Comparison of ENCODE assay signal across 36 cellular contexts in the genomic region with DNA sequence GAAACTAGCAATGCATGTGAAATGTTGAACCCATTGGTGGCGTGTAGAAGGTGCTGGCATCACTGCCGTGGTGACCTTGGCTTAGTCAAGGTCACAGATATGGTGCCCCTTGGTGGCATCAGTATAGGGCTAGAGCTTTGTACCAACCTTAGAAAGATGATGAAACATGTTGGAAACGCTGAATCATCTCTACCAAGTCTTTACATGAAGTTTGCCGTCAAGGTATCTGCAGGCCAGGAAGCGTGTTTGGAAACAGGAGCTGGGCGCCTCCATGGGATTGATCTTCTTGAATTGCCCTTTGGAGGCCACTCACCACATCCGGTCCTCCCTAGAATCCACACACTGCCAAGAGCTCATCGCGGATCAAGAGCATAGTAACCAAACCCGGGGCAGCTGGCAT. TPM values are rescaled to one million over a fixed set of nuclear protein-coding genes. Genes with fewer than 3 reads are reported as not detected.
DNase-seq lines count a peak whose midpoint lies in the region; FAIRE-seq and TF ChIP-seq lines count a peak whose summit lies in the region.
"Had no signal": no experiment of that assay in that cellular context is flagged by ENCODE, and none has a peak within 500 bp of the region (broad histone marks: within the 10 kb centered on the region; RNA-seq: fewer than 3 reads in every experiment).

No MANE protein-coding gene starts in this region.

- H4K20me1 ChIP-seq in astrocyte (ENCODE audit: insufficient read depth, low read length) (no peaks in the 10 kb centered on the region), keratinocyte (ENCODE audit: control insufficient read depth, extremely low read depth, insufficient read depth, low read length) (no peaks in the 10 kb centered on the region)
- H4K20me1 ChIP-seq: BLaER1 treated with 17β-estradiol and CSF1 and Interleukin-3, amounts not matched to agents 10 nM and 100 nM had no signal

- H2BK12ac ChIP-seq in mesenchymal stem cell (ENCODE audit: low read length in 2 of 2): no peak overlapping the region

- H4K91ac ChIP-seq in mesenchymal stem cell (ENCODE audit: low read length): no peak overlapping the region

- H2BK120ac ChIP-seq in mesenchymal stem cell (ENCODE audit: low read depth, low read length): no peak overlapping the region

- no peaks in the 10 kb centered on the region for H3K27me3 ChIP-seq in astrocyte (ENCODE audit: insufficient read depth, low read length)
- H3K27me3 ChIP-seq in keratinocyte (ENCODE audit: control insufficient read depth, extremely low read depth, insufficient read depth, low read length): no peaks in the 10 kb centered on the region
- peaks cover 3 to 13% of the 10 kb centered on the region in 2 experiments for H3K27me3 ChIP-seq in mesenchymal stem cell (ENCODE audit: control insufficient read depth in 1 of 2, insufficient read depth in 1 of 2, low read length in 2 of 2)
- H3K27me3 ChIP-seq: BLaER1 treated with 17β-estradiol and CSF1 and Interleukin-3, amounts not matched to agents 10 nM and 100 nM; colonic mucosa; heart left ventricle; ovary; Peyer's patch; suprapubic skin had no signal

- no peak overlapping the region for H3K4me2 ChIP-seq in astrocyte (ENCODE audit: low read length)
- H3K4me2 ChIP-seq in keratinocyte (ENCODE audit: control insufficient read depth, extremely low read depth, insufficient read depth, low read depth, low read length): peak overlapping the region; percentile 31
- H3K4me2 ChIP-seq in mesenchymal stem cell (ENCODE audit: low read length, poor library complexity, severe bottlenecking): no peak overlapping the region
- H3K4me2 ChIP-seq: BLaER1 treated with 17β-estradiol and CSF1 and Interleukin-3, amounts not matched to agents 10 nM and 100 nM had no signal

- no peaks in the 10 kb centered on the region for H3K4me1 ChIP-seq in astrocyte (ENCODE audit: insufficient read depth, low read length)
- H3K4me1 ChIP-seq in keratinocyte (ENCODE audit: control insufficient read depth, extremely low read depth, insufficient read depth, low read length): peaks cover 15% of the 10 kb centered on the region
- peaks cover 2% of the 10 kb centered on the region for H3K4me1 ChIP-seq in mesenchymal stem cell (ENCODE audit: control insufficient read depth, insufficient read depth, low read depth, low read length)
- H3K4me1 ChIP-seq: colonic mucosa, esophagus muscularis mucosa, heart left ventricle, left ventricle myocardium inferior, Peyer's patch had no signal

- H3K27ac ChIP-seq in astrocyte (ENCODE audit: low read depth, low read length) (no peak overlapping the region), keratinocyte (ENCODE audit: control insufficient read depth, insufficient read depth, low read length) (peak overlapping the region; percentile 63), mesenchymal stem cell (ENCODE audit: low read length, poor library complexity, severe bottlenecking) (no peak overlapping the region)
- H3K27ac ChIP-seq: BLaER1 treated with 17β-estradiol and CSF1 and Interleukin-3, amounts not matched to agents 10 nM and 100 nM; colonic mucosa; esophagus muscularis mucosa; heart left ventricle; left ventricle myocardium inferior; ovary; Peyer's patch; suprapubic skin had no signal

- H3K4me3 ChIP-seq in astrocyte (ENCODE audit: insufficient read depth, low read depth, low read length) (no peak overlapping the region), keratinocyte (ENCODE audit: control insufficient read depth in 2 of 3, extremely low read depth in 1 of 3, insufficient read depth in 2 of 3, low read depth in 1 of 3, low read length in 3 of 3) (no peak overlapping the region), mesenchymal stem cell (ENCODE audit: insufficient read depth in 1 of 2, low read depth in 1 of 2, low read length in 2 of 2) (no peak overlapping the region)
- H3K4me3 ChIP-seq: BLaER1 treated with 17β-estradiol and CSF1 and Interleukin-3, amounts not matched to agents 10 nM and 100 nM; colonic mucosa; esophagus muscularis mucosa; heart left ventricle; left ventricle myocardium inferior; ovary; Peyer's patch; suprapubic skin had no signal

- no peaks in the 10 kb centered on the region for H3K79me1 ChIP-seq in mesenchymal stem cell (replicated peaks; ENCODE audit: low read length, poor library complexity, severe bottlenecking)

- DNase-seq in HPDE6-E6E7 (ENCODE audit: extremely low spot score) (peak; percentile 34), NCI-H1092 treated with DMSO at 0.1 percent for 48 hours (lab: John Stamatoyannopoulos, UW) (peak; percentile 33), astrocyte (ENCODE audit: low read depth) (no peak), keratinocyte (ENCODE audit: low read depth, low spot score) (peak; percentile 53), NCI-H2081 (lab: John Stamatoyannopoulos, UW) (no peak), mesenchymal stem cell (no peak), NCI-H526 (lab: John Stamatoyannopoulos, UW) (no peak), HT-29 (ENCODE audit: low spot score) (no peak)
- DNase-seq: activated CD4-positive, alpha-beta T cell treated with anti-CD3 and anti-CD28 coated beads for 4 hours; activated CD8-positive, alpha-beta memory T cell treated with anti-CD3 and anti-CD28 coated beads for 24 hours; activated effector memory CD4-positive, alpha-beta T cell treated with anti-CD3 and anti-CD28 coated beads, Interleukin-2, amount 50 U/mL, for 16 hours; anterior cingulate cortex; colonic mucosa; DMS79 treated with DMSO at 0.1 percent for 48 hours; effector memory CD8-positive, alpha-beta T cell; foreskin fibroblast; GDM1; HCEC 1CT; heart left ventricle; KG1; left ventricle myocardium inferior; NCI-H146; NCI-H2171 treated with DMSO at 0.1 percent for 48 hours; NCI-H69; ovary; Peyer's patch; retina; SIG-M5; small intestine; stimulated activated naive CD4-positive, alpha-beta T cell had no signal

- H3K9me1 ChIP-seq in keratinocyte (ENCODE audit: control insufficient read depth, extremely low read depth, insufficient read depth, low read length): no peaks in the 10 kb centered on the region

- peak overlapping the region; percentile 20 for H3K4me3 Mint-ChIP-seq in astrocyte (ENCODE audit: unreplicated experiment)
- H3K4me3 Mint-ChIP-seq: activated naive CD8-positive, alpha-beta T cell; effector memory CD8-positive, alpha-beta T cell; neural crest cell had no signal

- no peaks in the 10 kb centered on the region for H3K4me1 Mint-ChIP-seq in astrocyte (ENCODE audit: low read depth, unreplicated experiment)

- H2BK5ac ChIP-seq in mesenchymal stem cell (ENCODE audit: low read depth, low read length, poor library complexity, severe bottlenecking): no peak overlapping the region

- H3K79me2 ChIP-seq in astrocyte (ENCODE audit: insufficient read depth, low read length) (no peaks in the 10 kb centered on the region), keratinocyte (ENCODE audit: control insufficient read depth, insufficient read depth, low read length) (no peaks in the 10 kb centered on the region)

- peaks cover 26% of the 10 kb centered on the region for H3K27me3 Mint-ChIP-seq in astrocyte (ENCODE audit: low read depth, unreplicated experiment)

- no peak overlapping the region for H3K9ac ChIP-seq in astrocyte (ENCODE audit: low read length)
- peak overlapping the region; percentile 13 for H3K9ac ChIP-seq in keratinocyte (ENCODE audit: control insufficient read depth, extremely low read depth, insufficient read depth, low read length)
- H3K9ac ChIP-seq in mesenchymal stem cell (ENCODE audit: low read length): no peak overlapping the region
- H3K9ac ChIP-seq: BLaER1 treated with 17β-estradiol and CSF1 and Interleukin-3, amounts not matched to agents 10 nM and 100 nM had no signal

- H3K4ac ChIP-seq in mesenchymal stem cell (ENCODE audit: low read depth in 1 of 2, low read length in 2 of 2): peak overlapping the region in 1 of 2 experiments; percentile 47

- H3K36me3 ChIP-seq in astrocyte (ENCODE audit: insufficient read depth, low read length) (no peaks in the 10 kb centered on the region), keratinocyte (ENCODE audit: control insufficient read depth in 2 of 2, extremely low read depth in 1 of 2, insufficient read depth in 2 of 2, low read length in 2 of 2) (no peaks in the 10 kb centered on the region), mesenchymal stem cell (ENCODE audit: control insufficient read depth in 1 of 2, insufficient read depth in 2 of 2, low read depth in 1 of 2, low read length in 2 of 2) (no peaks in the 10 kb centered on the region)
- H3K36me3 ChIP-seq: BLaER1 treated with 17β-estradiol and CSF1 and Interleukin-3, amounts not matched to agents 10 nM and 100 nM; colonic mucosa; esophagus muscularis mucosa; heart left ventricle; left ventricle myocardium inferior; ovary; Peyer's patch; suprapubic skin had no signal

- no peak overlapping the region for H2AK5ac ChIP-seq in mesenchymal stem cell (ENCODE audit: low read length, severe bottlenecking)

- no peak overlapping the region for H4K8ac ChIP-seq in mesenchymal stem cell (ENCODE audit: low read length)

- H3K9me3 ChIP-seq in astrocyte (ENCODE audit: insufficient read depth, low read depth, low read length) (no peaks in the 10 kb centered on the region), keratinocyte (ENCODE audit: control insufficient read depth, low read depth, low read length) (no peaks in the 10 kb centered on the region), mesenchymal stem cell (ENCODE audit: control insufficient read depth, low read length) (no peaks in the 10 kb centered on the region)
- H3K9me3 ChIP-seq: BLaER1 treated with 17β-estradiol and CSF1 and Interleukin-3, amounts not matched to agents 10 nM and 100 nM; colonic mucosa; esophagus muscularis mucosa; heart left ventricle; left ventricle myocardium inferior; ovary; Peyer's patch; suprapubic skin had no signal

- TF ChIP-seq CTCF in astrocyte (IDR thresholded peaks at IDR 0.05; ENCODE audit: insufficient read depth, low read depth, low read length) (no peak), keratinocyte (optimal IDR thresholded peaks at IDR 0.05 in 1 of 3, IDR thresholded peaks at IDR 0.05 in 1 of 3, conservative IDR thresholded peaks at IDR 0.05 in 1 of 3; ENCODE audit: extremely low read depth in 1 of 3, insufficient read depth in 2 of 3, low read length in 3 of 3) (no peak)

- no peak overlapping the region for H3K14ac ChIP-seq in mesenchymal stem cell (ENCODE audit: low read length in 2 of 2)

- H2BK15ac ChIP-seq in mesenchymal stem cell (ENCODE audit: low read depth, poor library complexity, severe bottlenecking): no peak overlapping the region

- FAIRE-seq in astrocyte (lab: Jason Lieb, UNC) (no peak), keratinocyte (lab: Jason Lieb, UNC) (peak; percentile 17)
- FAIRE-seq: HTR-8/SVneo, small intestine had no signal

- H3K9me3 Mint-ChIP-seq in astrocyte (ENCODE audit: unreplicated experiment): no peaks in the 10 kb centered on the region
- H3K9me3 Mint-ChIP-seq: effector memory CD8-positive, alpha-beta T cell; neural crest cell had no signal

- peak overlapping the region in 1 of 2 experiments; percentile 30 for H3K18ac ChIP-seq in mesenchymal stem cell (ENCODE audit: low read depth in 1 of 2, low read length in 2 of 2)

- WGBS in mesenchymal stem cell: 91% methylated on average over 10 of the region's 10 CpGs

- H2AFZ ChIP-seq in astrocyte (ENCODE audit: low read depth, low read length) (no peak overlapping the region), keratinocyte (ENCODE audit: control insufficient read depth, low read length) (peak overlapping the region; percentile 30), mesenchymal stem cell (ENCODE audit: low read depth, low read length) (no peak overlapping the region)

- dilution Hi-C loops in keratinocyte (cut with MboI; ENCODE audit: extremely low pct_ligation_motif_present, low sequenced_read_pairs): no loop called here

- no peak overlapping the region for H3K27ac Mint-ChIP-seq in astrocyte (ENCODE audit: unreplicated experiment)
- H3K27ac Mint-ChIP-seq: activated naive CD8-positive, alpha-beta T cell; effector memory CD8-positive, alpha-beta T cell had no signal

- no peak overlapping the region for H3K23ac ChIP-seq in mesenchymal stem cell (ENCODE audit: low read length in 2 of 2)

- H3K36me3 Mint-ChIP-seq in astrocyte (ENCODE audit: low read depth, unreplicated experiment): no peaks in the 10 kb centered on the region
- H3K36me3 Mint-ChIP-seq: activated naive CD8-positive, alpha-beta T cell had no signal

RNA-seq across cellular contexts. Expression of a gene that starts 16.9 kb away (rescaled TPM):
- total RNA-seq in astrocyte: 66.1 and 76.8 TPM in 2 replicates
- 37.5 to 46.8 TPM (median 37.5 TPM) in 3 replicates for polyA plus RNA-seq in keratinocyte
- 69.0 TPM for polyA plus RNA-seq in keratinocyte (2011; ENCODE audit: low read depth)
- 36.4 and 47.5 TPM in 2 replicates for polyA plus RNA-seq in keratinocyte (2011; cell fraction: cytosol; rRNA removed)
- polyA plus RNA-seq in keratinocyte (2011; cell fraction: nucleus; rRNA removed): 32.3 and 41.5 TPM in 2 replicates
- 35.8 and 53.4 TPM in 2 replicates for polyA plus RNA-seq in keratinocyte (2012; ENCODE audit: low replicate concordance)
- polyA minus RNA-seq in keratinocyte: 1.7 to 31.9 TPM (median 30.5 TPM) in 3 replicates
- 26.1 TPM for polyA minus RNA-seq in keratinocyte (2011; cell fraction: cytosol; rRNA and poly(A)+ RNA removed)
- 3.7 and 8.3 TPM in 2 replicates for polyA minus RNA-seq in keratinocyte (2011; cell fraction: nucleus; rRNA and poly(A)+ RNA removed)
- polyA plus RNA-seq in mesenchymal stem cell (2013, experiment 1 of 2): 79.3 TPM
- polyA plus RNA-seq in mesenchymal stem cell (2013, experiment 2 of 2): 84.2 TPM
- 55.2 and 55.4 TPM in 2 replicates for total RNA-seq in HT-29 (2014; rRNA removed; shearing (Covaris generic))

Comparison
In these comparisons a context has a peak if more than half of its experiments do, and no peak if none do; other contexts are left out.
1. DNase-seq: peak in HPDE6-E6E7 (single experiment), NCI-H1092 treated with DMSO at 0.1 percent for 48 hours (single experiment) and keratinocyte (single experiment); none in astrocyte (single experiment), NCI-H2081 (0 of 2), mesenchymal stem cell (single experiment), NCI-H526 (0 of 2) and HT-29 (single experiment).